8 cellular contexts compared by ENCODE assay signal in the genomic region with DNA sequence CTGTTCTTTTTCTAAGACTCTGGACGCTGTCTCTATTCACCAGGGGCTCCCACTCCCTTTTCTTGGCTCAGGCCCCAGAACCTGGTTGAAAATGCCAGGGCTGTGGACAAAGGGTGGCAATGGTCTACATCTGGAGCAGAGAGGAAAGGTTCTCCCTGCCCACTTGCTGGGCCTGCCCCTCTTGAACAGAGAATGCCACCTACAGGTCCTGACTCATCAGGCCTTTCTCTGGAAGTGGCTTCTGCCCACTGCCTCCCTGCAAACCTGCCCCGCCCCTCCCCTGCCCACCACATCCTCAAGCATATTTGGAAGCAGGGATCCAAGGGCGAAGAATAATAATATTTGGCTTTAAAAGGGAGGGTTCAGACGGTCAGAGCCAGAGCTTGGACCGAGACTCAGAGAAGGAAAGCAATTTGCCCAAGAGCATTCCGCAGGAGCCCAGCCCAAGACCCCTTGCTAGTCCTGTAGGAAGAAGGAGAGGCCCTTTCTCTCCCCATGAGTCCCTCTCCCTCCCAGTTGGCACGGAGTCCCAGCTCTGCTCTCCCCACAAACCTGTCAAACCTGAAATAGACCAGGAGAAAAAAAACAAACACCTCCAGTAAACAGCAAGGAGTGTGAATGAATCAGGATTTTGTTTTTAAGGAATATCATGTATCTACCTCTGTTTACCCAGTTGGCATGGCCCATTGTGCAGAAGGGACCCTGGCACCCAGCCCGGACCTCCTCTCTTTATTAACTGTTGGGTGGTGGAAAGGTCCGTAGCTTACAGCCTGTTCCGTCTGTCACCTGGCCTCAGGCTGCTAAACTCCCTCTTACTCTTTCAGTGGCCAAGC. TPM values are rescaled to one million over a fixed set of nuclear protein-coding genes. Genes with fewer than 3 reads are reported as not detected.
DNase-seq lines count a peak whose midpoint lies in the region; ATAC-seq, FAIRE-seq and TF ChIP-seq lines count a peak whose summit lies in the region.

No MANE protein-coding gene starts in this region.

- H3K36me3 ChIP-seq in thymus (ENCODE audit: control insufficient read depth, insufficient read depth) (no peaks in the 10 kb centered on the region), gastrocnemius medialis (no peaks in the 10 kb centered on the region)

- intact Hi-C loops in gastrocnemius medialis (cut with DNase I; ENCODE audit: low total_unique reads) = loop anchor here (10.0 kb wide), 1 partner anchor 350 kb away; no protein-coding TSS in a partner anchor

- peak; percentile 28 for ATAC-seq in foreskin keratinocyte
- ATAC-seq in gastrocnemius medialis = no peak
- no peak for ATAC-seq in HG02970 (IDR thresholded peaks at IDR 0.05; ENCODE audit: low FRiP score, unreplicated experiment)

- no peaks in the 10 kb centered on the region for H3K9me3 ChIP-seq in thymus (ENCODE audit: control insufficient read depth)
- no peaks in the 10 kb centered on the region for H3K9me3 ChIP-seq in gastrocnemius medialis

- H3K4me3 ChIP-seq in thymus (ENCODE audit: low read length) (no peak overlapping the region), gastrocnemius medialis (no peak overlapping the region)

- no peaks in the 10 kb centered on the region for H3K27me3 ChIP-seq in foreskin keratinocyte
- no peaks in the 10 kb centered on the region for H3K27me3 ChIP-seq in thymus (ENCODE audit: control insufficient read depth, insufficient read depth)
- H3K27me3 ChIP-seq in gastrocnemius medialis = no peaks in the 10 kb centered on the region

- 84% methylated on average over 10 of the region's 10 CpGs for WGBS in thymus

- H3K27ac ChIP-seq in foreskin keratinocyte (peak overlapping the region; percentile 27), thymus (ENCODE audit: low read depth) (peak overlapping the region; percentile 18), gastrocnemius medialis (peak overlapping the region in 1 of 4 donors; percentile 46)

- TF ChIP-seq POLR2A in gastrocnemius medialis (IDR thresholded peaks at IDR 0.05) = no peak

- DNase-seq in AG20443 (ENCODE audit: low spot score) (peak; percentile 43), HTR-8/SVneo (ENCODE audit: insufficient read length, low spot score) (peak; percentile 52), SW 1271 (lab: John Stamatoyannopoulos, UW) (peak; percentile 70 to 79), foreskin keratinocyte (peak in 1 of 2 donors; percentile 53), gastrocnemius medialis (no peak)
- DNase-seq in NK-92 treated with Interleukin-12 subunit alpha and Interleukin-12 subunit beta, amount 100 ng/mL, for 24 hours (lab: John Stamatoyannopoulos, UW) = no peak

- in situ Hi-C loops in gastrocnemius medialis (cut with MboI; ENCODE audit: low sequenced_read_pairs in 4 of 4) = no loop called here

- TF ChIP-seq CTCF in foreskin keratinocyte (conservative IDR thresholded peaks at IDR 0.05) (peak; percentile 17), gastrocnemius medialis (IDR thresholded peaks at IDR 0.05 in 4 of 5, conservative IDR thresholded peaks at IDR 0.05 in 1 of 5) (no peak)

- FAIRE-seq in HTR-8/SVneo (lab: Jason Lieb, UNC) = peak; percentile 31

- H3K4me1 ChIP-seq in foreskin keratinocyte (peaks cover 24% of the 10 kb centered on the region), thymus (ENCODE audit: control insufficient read depth, insufficient read depth, low read length) (peaks cover 13% of the 10 kb centered on the region), gastrocnemius medialis (peaks cover 6 to 20% of the 10 kb centered on the region in 2 donors)

RNA-seq across cellular contexts. Expression of a gene that starts 37.8 kb away (rescaled TPM):
- total RNA-seq in foreskin keratinocyte (20.2 and 20.6 TPM in 2 replicates), gastrocnemius medialis (10 to 100 TPM in 2 of 4 donors, 1 to 10 TPM in 2; 3.4 to 36.8 (median 9.2) TPM)
- polyA plus RNA-seq in foreskin keratinocyte (15.5 and 18.7 TPM in 2 replicates), thymus (10.2 TPM)

Comparison
In these comparisons a context has a peak if more than half of its experiments do, and no peak if none do; other contexts are left out.
1. DNase-seq: peak in AG20443 (single experiment), HTR-8/SVneo (single experiment) and SW 1271 (2 of 2); none in gastrocnemius medialis (0 of 2) and NK-92 treated with Interleukin-12 subunit alpha and Interleukin-12 subunit beta, amount 100 ng/mL, for 24 hours (single experiment).